Comparison of ENCODE assay signal across 21 cellular contexts in the genomic region with DNA sequence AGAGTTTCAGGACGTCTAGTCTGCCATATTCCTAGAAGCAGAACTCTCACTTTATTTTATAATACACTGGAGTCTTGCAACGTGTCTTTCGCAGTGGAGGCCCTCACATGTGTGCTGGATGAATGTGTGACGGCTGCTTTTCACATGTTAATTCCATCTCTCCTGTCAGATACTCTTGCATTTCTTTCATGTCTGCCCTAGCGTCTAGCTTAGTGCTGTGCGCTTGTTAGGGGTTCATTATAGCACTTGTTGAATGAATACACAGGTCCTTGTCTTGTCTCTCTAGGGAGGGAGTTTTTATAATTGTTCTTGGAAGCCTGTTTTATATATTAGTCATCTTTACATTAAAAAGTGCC.
DNase-seq lines count a peak whose midpoint lies in the region; ATAC-seq and TF ChIP-seq lines count a peak whose summit lies in the region.
"Had no signal": no experiment of that assay in that cellular context is flagged by ENCODE, and none has a peak within 500 bp of the region (broad histone marks: within the 10 kb centered on the region; RNA-seq: fewer than 3 reads in every experiment).

No MANE protein-coding gene starts in this region.

- H3K9me3 Mint-ChIP-seq in activated CD4-positive, alpha-beta T cell treated with anti-CD3 and anti-CD28 coated beads, Interleukin-2, amount 10 ng/mL, durations not matched to agents 7 days and 5 days, result no peaks in the 10 kb centered on the region
- H3K9me3 Mint-ChIP-seq in activated naive CD8-positive, alpha-beta T cell treated with anti-CD3 and anti-CD28 coated beads, Interleukin-2, amount 10 ng/mL, durations not matched to agents 7 days and 5 days, result no peaks in the 10 kb centered on the region
- H3K9me3 Mint-ChIP-seq in progenitor cell of endocrine pancreas (ENCODE audit: low read depth), result no peaks in the 10 kb centered on the region
- H3K9me3 Mint-ChIP-seq: activated T-helper 2 cell treated with anti-CD3 and anti-CD28 coated beads, Interferon-gamma antibody, Interleukin-2, Interleukin-4, amounts not matched to agents 10 μg/mL and 5 μg/mL and 100 μg/mL, durations not matched to agents 14 hours and 24 hours and 36 hours had no signal

- CTCF ChIA-PET in activated CD4-positive, alpha-beta T cell treated with anti-CD3 and anti-CD28 coated beads, Interleukin-2, amount 10 ng/mL, durations not matched to agents 7 days and 5 days (lab: Charles Lee), result interaction anchor here (0.9 to 1.7 kb wide), 3 partner anchors 9 to 144 kb away, joined by 3 to 5 read pairs (median 3); no protein-coding TSS in a partner anchor
- CTCF ChIA-PET in RWPE1 (lab: Yijun Ruan, JAX), result no interaction called here

- no peaks in the 10 kb centered on the region for H3K9me3 ChIP-seq in HAP-1
- H3K9me3 ChIP-seq: body of pancreas, esophagus muscularis mucosa, transverse colon had no signal

- H3K4me3 ChIP-seq in HAP-1, result no peak overlapping the region
- H3K4me3 ChIP-seq: body of pancreas, esophagus muscularis mucosa, transverse colon had no signal

- no peaks in the 10 kb centered on the region for H3K27me3 ChIP-seq in HAP-1 (ENCODE audit: low read depth)
- H3K27me3 ChIP-seq: body of pancreas, esophagus muscularis mucosa, transverse colon had no signal

- in situ Hi-C loops in HAP-1 (cut with MboI; ENCODE audit: low sequenced_read_pairs), result no loop called here

- POLR2A ChIA-PET in activated CD4-positive, alpha-beta T cell treated with anti-CD3 and anti-CD28 coated beads, Interleukin-2, amount 10 ng/mL, durations not matched to agents 7 days and 5 days (lab: Charles Lee), result no interaction called here
- POLR2A ChIA-PET in activated naive CD8-positive, alpha-beta T cell treated with anti-CD3 and anti-CD28 coated beads, Interleukin-2, amount 10 ng/mL, durations not matched to agents 7 days and 5 days (lab: Charles Lee), result interaction anchor here (0.6 to 8.1 kb wide), 6 partner anchors 25 to 1536 kb away, joined by 3 to 69 read pairs (median 26); a partner anchor contains a TSS
- POLR2A ChIA-PET in RWPE1 (lab: Yijun Ruan, JAX; ENCODE audit: low non-redundant PET), result no interaction called here

- H3K36me3 ChIP-seq in HAP-1 (replicated peaks), result no peaks in the 10 kb centered on the region
- H3K36me3 ChIP-seq: esophagus muscularis mucosa, transverse colon had no signal

- peaks cover 79% of the 10 kb centered on the region for H3K4me1 Mint-ChIP-seq in activated CD4-positive, alpha-beta T cell treated with anti-CD3 and anti-CD28 coated beads, Interleukin-2, amount 10 ng/mL, durations not matched to agents 7 days and 5 days
- peaks cover 64% of the 10 kb centered on the region for H3K4me1 Mint-ChIP-seq in activated naive CD8-positive, alpha-beta T cell treated with anti-CD3 and anti-CD28 coated beads, Interleukin-2, amount 10 ng/mL, durations not matched to agents 7 days and 5 days
- H3K4me1 Mint-ChIP-seq in progenitor cell of endocrine pancreas (ENCODE audit: low read depth), result peaks cover 31% of the 10 kb centered on the region

- H3K27ac Mint-ChIP-seq in activated CD4-positive, alpha-beta T cell treated with anti-CD3 and anti-CD28 coated beads, Interleukin-2, amount 10 ng/mL, durations not matched to agents 7 days and 5 days, result peak overlapping the region; percentile 80
- H3K27ac Mint-ChIP-seq in activated naive CD8-positive, alpha-beta T cell treated with anti-CD3 and anti-CD28 coated beads, Interleukin-2, amount 10 ng/mL, durations not matched to agents 7 days and 5 days, result peak overlapping the region; percentile 88
- peak overlapping the region; percentile 97 for H3K27ac Mint-ChIP-seq in progenitor cell of endocrine pancreas

- H3K27ac ChIP-seq in RWPE1, result no peak overlapping the region

- ATAC-seq in activated naive CD8-positive, alpha-beta T cell treated with anti-CD3 and anti-CD28 coated beads, Interleukin-2, amount 10 ng/mL, durations not matched to agents 7 days and 5 days (ENCODE audit: low read depth), result no peak
- no peak for ATAC-seq in HG03354 (IDR thresholded peaks at IDR 0.05; ENCODE audit: poor library complexity, severe bottlenecking, unreplicated experiment)
- ATAC-seq: activated CD4-positive, CD25-positive, alpha-beta regulatory T cell treated with anti-CD3 and anti-CD28 coated beads, Interleukin-2, amount 50 U/mL, for 24 hours had no signal

- H3K27me3 Mint-ChIP-seq in activated CD4-positive, alpha-beta T cell treated with anti-CD3 and anti-CD28 coated beads, Interleukin-2, amount 10 ng/mL, durations not matched to agents 7 days and 5 days, result no peaks in the 10 kb centered on the region
- no peaks in the 10 kb centered on the region for H3K27me3 Mint-ChIP-seq in activated naive CD8-positive, alpha-beta T cell treated with anti-CD3 and anti-CD28 coated beads, Interleukin-2, amount 10 ng/mL, durations not matched to agents 7 days and 5 days
- H3K27me3 Mint-ChIP-seq in progenitor cell of endocrine pancreas, result no peaks in the 10 kb centered on the region

- no peak for DNase-seq in activated CD4-positive, alpha-beta T cell treated with anti-CD3 and anti-CD28 coated beads, Interleukin-2, amount 10 ng/mL, durations not matched to agents 7 days and 5 days
- DNase-seq in activated CD4-positive, alpha-beta T cell treated with anti-CD3 and anti-CD28 coated beads, Interleukin-2, amount 50 U/mL, for 4 hours, result no peak
- DNase-seq in HAP-1 (ENCODE audit: low spot score in 2 of 2) (peak; percentile 60 to 84), progenitor cell of endocrine pancreas (ENCODE audit: low spot score, unreplicated experiment) (no peak), NCI-H2081 (lab: John Stamatoyannopoulos, UW) (no peak), RWPE1 (ENCODE audit: low spot score) (no peak)
- no peak for DNase-seq in activated naive CD8-positive, alpha-beta T cell treated with anti-CD3 and anti-CD28 coated beads, Interleukin-2, amount 10 ng/mL, durations not matched to agents 7 days and 5 days
- DNase-seq: COR-L47; cortex of kidney; glutamatergic neuron; IMR-90; mesenchymal stem cell; NCI-H1092 treated with DMSO at 0.1 percent for 48 hours; stimulated activated CD4-positive, alpha-beta T cell treated with anti-CD3 and anti-CD28 coated beads, Interleukin-2, amount 100 ng/mL, for 48 hours; stimulated activated CD8-positive, alpha-beta memory T cell treated with anti-CD3 and anti-CD28 coated beads, Interleukin-4, amount 100 ng/mL, for 48 hours; transverse colon had no signal

- H3K4me1 ChIP-seq in HAP-1, result peaks cover 14% of the 10 kb centered on the region
- H3K4me1 ChIP-seq: esophagus muscularis mucosa had no signal

- no peak for TF ChIP-seq CTCF in progenitor cell of endocrine pancreas (IDR thresholded peaks at IDR 0.05; ENCODE audit: unreplicated experiment)
- TF ChIP-seq CTCF in RWPE1 (conservative IDR thresholded peaks at IDR 0.05; ENCODE audit: low read depth), result no peak

- no peak overlapping the region for H3K4me3 Mint-ChIP-seq in activated CD4-positive, alpha-beta T cell treated with anti-CD3 and anti-CD28 coated beads, Interleukin-2, amount 10 ng/mL, durations not matched to agents 7 days and 5 days
- H3K4me3 Mint-ChIP-seq in activated naive CD8-positive, alpha-beta T cell treated with anti-CD3 and anti-CD28 coated beads, Interleukin-2, amount 10 ng/mL, durations not matched to agents 7 days and 5 days, result peak overlapping the region; percentile 5
- no peak overlapping the region for H3K4me3 Mint-ChIP-seq in progenitor cell of endocrine pancreas (ENCODE audit: low read depth)

- H3K36me3 Mint-ChIP-seq in activated CD4-positive, alpha-beta T cell treated with anti-CD3 and anti-CD28 coated beads, Interleukin-2, amount 10 ng/mL, durations not matched to agents 7 days and 5 days (ENCODE audit: low read depth), result no peaks in the 10 kb centered on the region
- peaks cover 7% of the 10 kb centered on the region for H3K36me3 Mint-ChIP-seq in activated naive CD8-positive, alpha-beta T cell treated with anti-CD3 and anti-CD28 coated beads, Interleukin-2, amount 10 ng/mL, durations not matched to agents 7 days and 5 days
- H3K36me3 Mint-ChIP-seq in progenitor cell of endocrine pancreas (ENCODE audit: insufficient read depth), result no peaks in the 10 kb centered on the region

Comparison
In these comparisons a context has a peak if more than half of its experiments do, and no peak if none do; other contexts are left out.
1. DNase-seq: peak in HAP-1 (2 of 2); none in activated CD4-positive, alpha-beta T cell treated with anti-CD3 and anti-CD28 coated beads, Interleukin-2, amount 10 ng/mL, durations not matched to agents 7 days and 5 days (single experiment), activated CD4-positive, alpha-beta T cell treated with anti-CD3 and anti-CD28 coated beads, Interleukin-2, amount 50 U/mL, for 4 hours (0 of 2), activated naive CD8-positive, alpha-beta T cell treated with anti-CD3 and anti-CD28 coated beads, Interleukin-2, amount 10 ng/mL, durations not matched to agents 7 days and 5 days (single experiment), progenitor cell of endocrine pancreas (single experiment), NCI-H2081 (0 of 2) and RWPE1 (single experiment).
2. Peak in every context shown above with its lines, with median percentiles within 50 percentile points of each other: H3K27ac Mint-ChIP-seq.